ENCODE assay signal across 12 cellular contexts in genomic region chr1:1420654-1421134, GRCh38. TPM values are rescaled to one million over a fixed set of nuclear protein-coding genes. Genes with fewer than 3 reads are reported as not detected.
DNase-seq lines count a peak whose midpoint lies in the region; ATAC-seq and TF ChIP-seq lines count a peak whose summit lies in the region.
"Had no signal": no experiment of that assay in that cellular context is flagged by ENCODE, and none has a peak within 500 bp of the region (broad histone marks: within the 10 kb centered on the region; RNA-seq: fewer than 3 reads in every experiment).

No MANE protein-coding gene starts in this region.

- H3K27me3 ChIP-seq in H7 (ENCODE audit: control insufficient read depth, insufficient read depth, low read length) (no peaks in the 10 kb centered on the region), RWPE2 (ENCODE audit: insufficient read depth, poor library complexity, severe bottlenecking) (no peaks in the 10 kb centered on the region), hepatocyte (no peaks in the 10 kb centered on the region), sigmoid colon (no peaks in the 10 kb centered on the region)

- H3K4me3 ChIP-seq in H7 (ENCODE audit: insufficient read depth, low read depth, low read length) (no peak overlapping the region), RWPE2 (ENCODE audit: severe bottlenecking) (no peak overlapping the region), hepatocyte (no peak overlapping the region), sigmoid colon (peak overlapping the region in 3 of 4 donors; percentile 51 to 60 (median 58))
- H3K4me3 ChIP-seq: GM23248 had no signal

- no peak overlapping the region for H3K4me3 Mint-ChIP-seq in activated T-helper 1 cell treated with anti-CD3 and anti-CD28 coated beads, Interleukin-12 subunit alpha, Interleukin-12 subunit beta, Interleukin-2, Interleukin-4 antibody, amounts not matched to agents 30 ng/mL and 10 ng/mL and 1 ng/mL, durations not matched to agents 14 hours and 24 hours and 36 hours

- CTCF ChIA-PET in HEK293T (lab: Yijun Ruan, JAX), result no interaction called here

- no peak for TF ChIP-seq EP300 in sigmoid colon (IDR thresholded peaks at IDR 0.05)

- H3K4me1 ChIP-seq in RWPE2 (ENCODE audit: insufficient read depth, poor library complexity, severe bottlenecking) (peaks cover 25% of the 10 kb centered on the region), hepatocyte (ENCODE audit: insufficient read depth) (no peaks in the 10 kb centered on the region), sigmoid colon (peaks cover 0 to 31% (median 23%) of the 10 kb centered on the region in 4 donors)

- H4K20me1 ChIP-seq in hepatocyte (ENCODE audit: insufficient read depth, poor library complexity, severe bottlenecking), result no peaks in the 10 kb centered on the region

- no peaks in the 10 kb centered on the region for H3K9me3 Mint-ChIP-seq in activated T-helper 1 cell treated with anti-CD3 and anti-CD28 coated beads, Interleukin-12 subunit alpha, Interleukin-12 subunit beta, Interleukin-2, Interleukin-4 antibody, amounts not matched to agents 30 ng/mL and 10 ng/mL and 1 ng/mL, durations not matched to agents 14 hours and 24 hours and 36 hours
- H3K9me3 Mint-ChIP-seq: activated naive CD4-positive, alpha-beta T cell treated with anti-CD3 and anti-CD28 coated beads, Interleukin-2, amount 50 U/mL, for 72 hours had no signal

- TF ChIP-seq POLR2A in sigmoid colon (IDR thresholded peaks at IDR 0.05), result no peak

- H3K9me2 ChIP-seq in hepatocyte (replicated peaks; ENCODE audit: insufficient read depth), result no peaks in the 10 kb centered on the region

- WGBS in hepatocyte (ENCODE audit: low lambda C conversion rate, missing lambda C conversion rate), result 91% methylated on average over 8 of the region's 12 CpGs
- 62 to 85% methylated on average over 12 of the region's 12 CpGs for WGBS in sigmoid colon, 2 donors

- peaks cover 8% of the 10 kb centered on the region for H3K27me3 Mint-ChIP-seq in activated T-helper 1 cell treated with anti-CD3 and anti-CD28 coated beads, Interleukin-12 subunit alpha, Interleukin-12 subunit beta, Interleukin-2, Interleukin-4 antibody, amounts not matched to agents 30 ng/mL and 10 ng/mL and 1 ng/mL, durations not matched to agents 14 hours and 24 hours and 36 hours (ENCODE audit: insufficient read depth)

- H3K4me2 ChIP-seq in hepatocyte, result peak overlapping the region; percentile 51

- TF ChIP-seq CTCF in RWPE2 (IDR thresholded peaks at IDR 0.05; ENCODE audit: poor library complexity, severe bottlenecking), result no peak
- no peak for TF ChIP-seq CTCF in hepatocyte (IDR thresholded peaks at IDR 0.05; ENCODE audit: poor library complexity)
- no peak for TF ChIP-seq CTCF in sigmoid colon (IDR thresholded peaks at IDR 0.05)

- peaks cover 10% of the 10 kb centered on the region for H3K4me1 Mint-ChIP-seq in activated T-helper 1 cell treated with anti-CD3 and anti-CD28 coated beads, Interleukin-12 subunit alpha, Interleukin-12 subunit beta, Interleukin-2, Interleukin-4 antibody, amounts not matched to agents 30 ng/mL and 10 ng/mL and 1 ng/mL, durations not matched to agents 14 hours and 24 hours and 36 hours (ENCODE audit: low read depth)

- DNase-seq in H7 (peak; percentile 59), RWPE2 (ENCODE audit: low spot score) (no peak), hepatocyte (ENCODE audit: low spot score) (no peak), sigmoid colon (no peak), HEK293T (ENCODE audit: extremely low spot score) (no peak)
- no peak for DNase-seq in activated T-helper 1 cell treated with anti-CD3 and anti-CD28 coated beads, Interleukin-12 subunit alpha, Interleukin-12 subunit beta, Interleukin-2, Interleukin-4 antibody, amounts not matched to agents 30 ng/mL and 10 ng/mL and 1 ng/mL, durations not matched to agents 14 hours and 24 hours and 36 hours (ENCODE audit: low spot score)
- DNase-seq: EL; stimulated activated CD8-positive, alpha-beta memory T cell treated with anti-CD3 and anti-CD28 coated beads, Interleukin-4, amount 100 ng/mL, for 48 hours had no signal

- ATAC-seq in RWPE2 (ENCODE audit: low read depth), result no peak; the same call in 2 of the 3 replicates
- no peak for ATAC-seq in GM19328 (IDR thresholded peaks at IDR 0.05; ENCODE audit: unreplicated experiment)
- ATAC-seq in HG03571 (IDR thresholded peaks at IDR 0.05; ENCODE audit: unreplicated experiment), result no peak

- H3K9me3 ChIP-seq in RWPE2 (ENCODE audit: severe bottlenecking) (no peaks in the 10 kb centered on the region), hepatocyte (ENCODE audit: low read depth) (no peaks in the 10 kb centered on the region), sigmoid colon (no peaks in the 10 kb centered on the region)

- POLR2A ChIA-PET in HEK293T (lab: Yijun Ruan, JAX), result interaction anchor here (1.1 kb wide), 1 partner anchor 13 kb away, joined by 5 read pairs; no protein-coding TSS in a partner anchor

- H3K36me3 ChIP-seq in H7 (replicated peaks; ENCODE audit: control insufficient read depth, insufficient read depth, low read length), result no peaks in the 10 kb centered on the region
- no peaks in the 10 kb centered on the region for H3K36me3 ChIP-seq in RWPE2 (ENCODE audit: low read depth)
- H3K36me3 ChIP-seq in hepatocyte (replicated peaks; ENCODE audit: insufficient read depth, low read depth), result no peaks in the 10 kb centered on the region
- H3K36me3 ChIP-seq in sigmoid colon, result no peaks in the 10 kb centered on the region

- no peak overlapping the region for H2AFZ ChIP-seq in hepatocyte
- H2AFZ ChIP-seq: GM23248 had no signal

- H3K36me3 Mint-ChIP-seq in activated T-helper 1 cell treated with anti-CD3 and anti-CD28 coated beads, Interleukin-12 subunit alpha, Interleukin-12 subunit beta, Interleukin-2, Interleukin-4 antibody, amounts not matched to agents 30 ng/mL and 10 ng/mL and 1 ng/mL, durations not matched to agents 14 hours and 24 hours and 36 hours (ENCODE audit: low read depth), result no peaks in the 10 kb centered on the region
- H3K36me3 Mint-ChIP-seq: activated naive CD4-positive, alpha-beta T cell treated with anti-CD3 and anti-CD28 coated beads, Interleukin-2, amount 50 U/mL, for 72 hours had no signal

- H3K27ac ChIP-seq in RWPE2 (ENCODE audit: poor library complexity, severe bottlenecking), result peak overlapping the region; percentile 75
- no peak overlapping the region for H3K27ac ChIP-seq in hepatocyte
- peak overlapping the region in 3 of 4 donors; percentile 61 to 87 (median 71) for H3K27ac ChIP-seq in sigmoid colon
- H3K27ac ChIP-seq: GM23248 had no signal

- intact Hi-C loops in sigmoid colon (cut with DNase I), result loop anchor here (2.0 kb wide), 1 partner anchor 20 kb away; no protein-coding TSS in a partner anchor
- intact Hi-C loops in activated T-helper 1 cell treated with anti-CD3 and anti-CD28 coated beads, Interleukin-12 subunit alpha, Interleukin-12 subunit beta, Interleukin-2, Interleukin-4 antibody, amounts not matched to agents 30 ng/mL and 10 ng/mL and 1 ng/mL, durations not matched to agents 14 hours and 24 hours and 36 hours (cut with micrococcal nuclease), result no loop called here

- no peaks in the 10 kb centered on the region for H3K79me2 ChIP-seq in hepatocyte

- H3K27ac Mint-ChIP-seq in activated T-helper 1 cell treated with anti-CD3 and anti-CD28 coated beads, Interleukin-12 subunit alpha, Interleukin-12 subunit beta, Interleukin-2, Interleukin-4 antibody, amounts not matched to agents 30 ng/mL and 10 ng/mL and 1 ng/mL, durations not matched to agents 14 hours and 24 hours and 36 hours, result no peak overlapping the region
- H3K27ac Mint-ChIP-seq: activated naive CD4-positive, alpha-beta T cell treated with anti-CD3 and anti-CD28 coated beads, Interleukin-2, amount 50 U/mL, for 72 hours had no signal

RNA-seq across cellular contexts. Expression of gene ANKRD65, which starts 0.4 kb away (rescaled TPM):
- 0.67 TPM in 1 of 2 replicates, not detected in the other for total RNA-seq in H7 (2014; rRNA removed; shearing (Covaris generic))
- total RNA-seq in hepatocyte (2.1 and 6.5 TPM in 2 replicates), sigmoid colon (10 to 100 TPM; 10.0 to 23.0 (median 15.8) TPM)
- polyA plus RNA-seq in hepatocyte (5.5 and 7.3 TPM in 2 replicates), sigmoid colon (1 to 10 TPM in 2 of 3 donors, under 1 TPM in 1; 0.69 to 5.4 (median 3.8) TPM)
- total RNA-seq in activated T-helper 1 cell treated with anti-CD3 and anti-CD28 coated beads, Interleukin-12 subunit alpha, Interleukin-12 subunit beta, Interleukin-2, Interleukin-4 antibody, amounts not matched to agents 30 ng/mL and 10 ng/mL and 1 ng/mL, durations not matched to agents 14 hours and 24 hours and 36 hours, result 0.10 TPM in 1 of 2 replicates, not detected in the other

RNA-seq across cellular contexts. Expression of gene MRPL20, which starts 13.6 kb away (rescaled TPM):
- 184 and 267 TPM in 2 replicates for total RNA-seq in H7 (2014; rRNA removed; shearing (Covaris generic))
- 107 and 115 TPM in 2 replicates for total RNA-seq in hepatocyte
- polyA plus RNA-seq in hepatocyte, result 176 and 193 TPM in 2 replicates
- total RNA-seq in sigmoid colon, result 100 to 1,000 TPM; 133 to 235 (median 206) TPM
- 100 to 1,000 TPM; 155 to 216 (median 171) TPM for polyA plus RNA-seq in sigmoid colon
- total RNA-seq in activated T-helper 1 cell treated with anti-CD3 and anti-CD28 coated beads, Interleukin-12 subunit alpha, Interleukin-12 subunit beta, Interleukin-2, Interleukin-4 antibody, amounts not matched to agents 30 ng/mL and 10 ng/mL and 1 ng/mL, durations not matched to agents 14 hours and 24 hours and 36 hours, result 184 and 205 TPM in 2 replicates

RNA-seq across cellular contexts. Expression of gene VWA1, which starts 14.8 kb away (rescaled TPM):
- 32.1 and 37.1 TPM in 2 replicates for total RNA-seq in H7 (2014; rRNA removed; shearing (Covaris generic))
- total RNA-seq in hepatocyte, result 37.7 and 38.1 TPM in 2 replicates
- polyA plus RNA-seq in hepatocyte, result 114 and 131 TPM in 2 replicates
- 100 to 1,000 TPM in 1 of 4 donors, 10 to 100 TPM in 3; 47.1 to 107 (median 71.1) TPM for total RNA-seq in sigmoid colon
- 10 to 100 TPM in 1 of 3 donors, 1 to 10 TPM in 2; 2.4 to 44.2 (median 3.7) TPM for polyA plus RNA-seq in sigmoid colon
- total RNA-seq in activated T-helper 1 cell treated with anti-CD3 and anti-CD28 coated beads, Interleukin-12 subunit alpha, Interleukin-12 subunit beta, Interleukin-2, Interleukin-4 antibody, amounts not matched to agents 30 ng/mL and 10 ng/mL and 1 ng/mL, durations not matched to agents 14 hours and 24 hours and 36 hours, result 5.5 and 5.8 TPM in 2 replicates

RNA-seq across cellular contexts. Expression of gene CCNL2, which starts 21.6 kb away (rescaled TPM):
- total RNA-seq in H7 (2014; rRNA removed; shearing (Covaris generic)), result 147 and 200 TPM in 2 replicates
- 151 and 166 TPM in 2 replicates for total RNA-seq in hepatocyte
- 284 and 364 TPM in 2 replicates for polyA plus RNA-seq in hepatocyte
- total RNA-seq in sigmoid colon, result 100 to 1,000 TPM; 139 to 375 (median 173) TPM
- 10 to 100 TPM; 15.0 to 99.6 (median 16.2) TPM for polyA plus RNA-seq in sigmoid colon
- total RNA-seq in activated T-helper 1 cell treated with anti-CD3 and anti-CD28 coated beads, Interleukin-12 subunit alpha, Interleukin-12 subunit beta, Interleukin-2, Interleukin-4 antibody, amounts not matched to agents 30 ng/mL and 10 ng/mL and 1 ng/mL, durations not matched to agents 14 hours and 24 hours and 36 hours, result 138 and 139 TPM in 2 replicates

RNA-seq across cellular contexts. Expression of gene ATAD3C, which starts 28.8 kb away (rescaled TPM):
- total RNA-seq in H7 (2014; rRNA removed; shearing (Covaris generic)), result 0.14 and 0.74 TPM in 2 replicates
- total RNA-seq in hepatocyte, result 0.10 TPM in 1 of 2 replicates, not detected in the other
- polyA plus RNA-seq in hepatocyte, result 0.99 and 1.2 TPM in 2 replicates
- under 1 TPM; 0.16 to 0.55 (median 0.45) TPM for total RNA-seq in sigmoid colon
- 1 to 10 TPM in 1 of 3 donors, under 1 TPM in 1, not detected in 1; under 0.01 to 1.5 TPM for polyA plus RNA-seq in sigmoid colon
- 0.57 and 1.0 TPM in 2 replicates for total RNA-seq in activated T-helper 1 cell treated with anti-CD3 and anti-CD28 coated beads, Interleukin-12 subunit alpha, Interleukin-12 subunit beta, Interleukin-2, Interleukin-4 antibody, amounts not matched to agents 30 ng/mL and 10 ng/mL and 1 ng/mL, durations not matched to agents 14 hours and 24 hours and 36 hours
- total RNA-seq: GM23248 had no signal

Comparison
In these comparisons a context has a peak if more than half of its experiments do, and no peak if none do; other contexts are left out.
1. H3K4me3 ChIP-seq: peak in sigmoid colon (3 of 4); none in H7 (single experiment), RWPE2 (single experiment) and hepatocyte (single experiment).